Comparison of ENCODE assay signal across 18 cellular contexts in the genomic region with DNA sequence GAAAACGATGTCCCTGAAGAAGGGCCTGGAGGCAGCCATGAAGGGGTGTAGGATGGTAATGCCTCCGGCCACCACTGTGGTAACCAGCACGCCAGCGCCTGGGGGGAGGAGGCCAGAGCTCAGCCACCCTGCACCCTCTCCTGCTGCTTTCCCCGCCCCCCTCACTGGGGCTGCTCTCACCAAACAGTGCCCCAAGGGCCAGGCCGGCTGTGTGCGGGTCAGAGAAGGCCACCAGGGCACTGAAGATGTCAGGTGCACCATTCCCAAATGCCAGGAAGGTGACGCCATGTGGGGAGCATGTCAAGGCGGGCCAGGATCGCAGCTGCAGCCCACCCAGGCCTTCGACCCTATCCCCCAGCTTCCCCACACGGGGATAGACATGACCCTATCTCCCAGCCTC. TPM values are rescaled to one million over a fixed set of nuclear protein-coding genes. Genes with fewer than 3 reads are reported as not detected.
A peak's percentile ranks its signal among the peaks of the same experiment; 100 is the strongest.
DNase-seq lines count a peak whose midpoint lies in the region; ATAC-seq, FAIRE-seq and TF ChIP-seq lines count a peak whose summit lies in the region.
"Had no signal": no experiment of that assay in that cellular context is flagged by ENCODE, and none has a peak within 500 bp of the region (broad histone marks: within the 10 kb centered on the region; RNA-seq: fewer than 3 reads in every experiment).

No MANE protein-coding gene starts in this region.

- no peaks in the 10 kb centered on the region for H3K4me1 Mint-ChIP-seq in endodermal cell
- peaks cover 13% of the 10 kb centered on the region for H3K4me1 Mint-ChIP-seq in stimulated activated effector memory CD8-positive, alpha-beta T cell treated with anti-CD3 and anti-CD28 coated beads, Interleukin-12 subunit alpha, Interleukin-12 subunit beta, amount 100 ng/mL, for 72 hours
- H3K4me1 Mint-ChIP-seq in CD8-positive, alpha-beta memory T cell = peaks cover 2 to 13% (median 5%) of the 10 kb centered on the region in 3 donors

- H3K36me3 ChIP-seq in K562 (ENCODE audit: control insufficient read depth, insufficient read depth, low read length) = peaks cover 60% of the 10 kb centered on the region
- H3K36me3 ChIP-seq in endodermal cell (ENCODE audit: control insufficient read depth, insufficient read depth, low read length) = peaks cover 10% of the 10 kb centered on the region
- peaks cover 40% of the 10 kb centered on the region for H3K36me3 ChIP-seq in CD8-positive, alpha-beta memory T cell (ENCODE audit: insufficient read depth, low read length)

- TF ChIP-seq CTCF in K562 (IDR thresholded peaks at IDR 0.05 in 2 of 3, conservative IDR thresholded peaks at IDR 0.05 in 1 of 3; ENCODE audit: insufficient read depth in 2 of 3, low read depth in 1 of 3, low read length in 3 of 3) = no peak
- no peak for TF ChIP-seq CTCF in endodermal cell (conservative IDR thresholded peaks at IDR 0.05)

- H3K4me1 ChIP-seq in K562 (replicated peaks in 1 of 2; ENCODE audit: control insufficient read depth in 2 of 2, insufficient read depth in 2 of 2, low read length in 2 of 2) (peaks cover 2 to 8% of the 10 kb centered on the region in 2 experiments; a peak in 3 of 5 replicates), endodermal cell (ENCODE audit: control insufficient read depth, insufficient read depth, low read length) (no peaks in the 10 kb centered on the region)
- no peaks in the 10 kb centered on the region for H3K4me1 ChIP-seq in CD8-positive, alpha-beta memory T cell (ENCODE audit: insufficient read depth, low read length)

- H3K27me3 ChIP-seq in K562 (ENCODE audit: control insufficient read depth in 2 of 2, insufficient read depth in 2 of 2, low read length in 2 of 2) = no peaks in the 10 kb centered on the region
- H3K27me3 ChIP-seq in endodermal cell (ENCODE audit: control insufficient read depth, insufficient read depth, low read length, poor library complexity, severe bottlenecking) = no peaks in the 10 kb centered on the region
- no peaks in the 10 kb centered on the region for H3K27me3 ChIP-seq in CD8-positive, alpha-beta memory T cell (ENCODE audit: insufficient read depth, low read length, poor library complexity, severe bottlenecking)

- H3K9ac ChIP-seq in K562 (ENCODE audit: insufficient read depth in 1 of 2, low read depth in 2 of 2, low read length in 2 of 2) (no peak overlapping the region), endodermal cell (ENCODE audit: extremely low read depth, low read length, poor library complexity, severe bottlenecking) (no peak overlapping the region)
- H3K9ac ChIP-seq: GM23248 had no signal

- H3K27ac ChIP-seq in K562 (ENCODE audit: extremely low read depth, low read depth, low read length) = no peak overlapping the region
- no peak overlapping the region for H3K27ac ChIP-seq in endodermal cell (ENCODE audit: low read depth, low read length)
- no peak overlapping the region for H3K27ac ChIP-seq in CD8-positive, alpha-beta memory T cell (ENCODE audit: low read depth, low read length)
- H3K27ac ChIP-seq: GM23248 had no signal

- H3K9me3 ChIP-seq in K562 (replicated peaks; ENCODE audit: control insufficient read depth, insufficient read depth, low read depth, low read length) (no peaks in the 10 kb centered on the region), endodermal cell (ENCODE audit: control insufficient read depth, low read length) (peaks cover 5% of the 10 kb centered on the region)
- H3K9me3 ChIP-seq in CD8-positive, alpha-beta memory T cell (ENCODE audit: low read length) = no peaks in the 10 kb centered on the region

- no peaks in the 10 kb centered on the region for H3K27me3 Mint-ChIP-seq in endodermal cell (ENCODE audit: insufficient read depth)
- H3K27me3 Mint-ChIP-seq in CD8-positive, alpha-beta memory T cell = no peaks in the 10 kb centered on the region

- in situ Hi-C loops in K562 (cut with MboI) = no loop called here

- TF ChIP-seq POLR2A in K562 (conservative IDR thresholded peaks at IDR 0.05) = no peak

- H4K20me1 ChIP-seq in K562 (replicated peaks; ENCODE audit: control insufficient read depth, insufficient read depth, low read length) = no peaks in the 10 kb centered on the region

- CTCF ChIA-PET in K562 (lab: Yijun Ruan, JAX; ENCODE audit: low intra/inter-chr PET ratio) = no interaction called here
- CTCF ChIA-PET in CD8-positive, alpha-beta memory T cell (lab: Charles Lee) = no interaction called here

- H3K4me2 ChIP-seq in K562 (ENCODE audit: insufficient read depth, low read length) = no peak overlapping the region

- H3K9me3 Mint-ChIP-seq in endodermal cell = peaks cover 3% of the 10 kb centered on the region
- H3K9me3 Mint-ChIP-seq in stimulated activated effector memory CD8-positive, alpha-beta T cell treated with anti-CD3 and anti-CD28 coated beads, Interleukin-12 subunit alpha, Interleukin-12 subunit beta, amount 100 ng/mL, for 72 hours = no peaks in the 10 kb centered on the region
- H3K9me3 Mint-ChIP-seq in CD8-positive, alpha-beta memory T cell = no peaks in the 10 kb centered on the region
- H3K9me3 Mint-ChIP-seq: CD8-positive, alpha-beta T cell had no signal

- POLR2A ChIA-PET in K562 (lab: Yijun Ruan, JAX) = no interaction called here
- POLR2A ChIA-PET in CD8-positive, alpha-beta memory T cell (lab: Charles Lee) = no interaction called here

- no peak for TF ChIP-seq RAD21 in K562 (CRISPR knock-in tag; conservative IDR thresholded peaks at IDR 0.05 in 1 of 2, IDR thresholded peaks at IDR 0.05 in 1 of 2)

- DNase-seq in K562 (ENCODE audit: extremely low read depth in 1 of 4, low spot score in 3 of 4) (no peak), endodermal cell (no peak), putamen (ENCODE audit: low spot score) (no peak)
- no peak for DNase-seq in stimulated activated effector memory CD8-positive, alpha-beta T cell treated with anti-CD3 and anti-CD28 coated beads, Interleukin-12 subunit alpha, Interleukin-12 subunit beta, amount 100 ng/mL, for 72 hours (ENCODE audit: low spot score in 2 of 2)
- DNase-seq in CD8-positive, alpha-beta memory T cell = no peak
- DNase-seq: C1 segment of cervical spinal cord; CD8-positive, alpha-beta T cell; DMS 273 treated with DMSO at 0.1 percent for 48 hours; DMS79; EL; GDM1; GM23248 had no signal

- H3K27ac Mint-ChIP-seq in endodermal cell = peak overlapping the region; percentile 49
- peak overlapping the region; percentile 41 for H3K27ac Mint-ChIP-seq in stimulated activated effector memory CD8-positive, alpha-beta T cell treated with anti-CD3 and anti-CD28 coated beads, Interleukin-12 subunit alpha, Interleukin-12 subunit beta, amount 100 ng/mL, for 72 hours
- no peak overlapping the region for H3K27ac Mint-ChIP-seq in CD8-positive, alpha-beta memory T cell
- H3K27ac Mint-ChIP-seq: CD8-positive, alpha-beta T cell had no signal

- no peak overlapping the region for H3K4me3 Mint-ChIP-seq in endodermal cell
- no peak overlapping the region for H3K4me3 Mint-ChIP-seq in stimulated activated effector memory CD8-positive, alpha-beta T cell treated with anti-CD3 and anti-CD28 coated beads, Interleukin-12 subunit alpha, Interleukin-12 subunit beta, amount 100 ng/mL, for 72 hours
- H3K4me3 Mint-ChIP-seq in CD8-positive, alpha-beta memory T cell = no peak overlapping the region
- H3K4me3 Mint-ChIP-seq: CD8-positive, alpha-beta T cell had no signal

- no peaks in the 10 kb centered on the region for H3K9me1 ChIP-seq in K562 (ENCODE audit: control insufficient read depth, insufficient read depth, low read length)

- H3K79me2 ChIP-seq in K562 (ENCODE audit: control insufficient read depth, insufficient read depth, low read length) = no peaks in the 10 kb centered on the region

- no TSS peak for BruUV-seq in K562 (replicated peaks; lab: Mats Ljungman, UMichigan)

- ATAC-seq in K562 (no peak), HG03097 (IDR thresholded peaks at IDR 0.05; ENCODE audit: low FRiP score, unreplicated experiment) (no peak)
- no peak for ATAC-seq in stimulated activated effector memory CD8-positive, alpha-beta T cell treated with anti-CD3 and anti-CD28 coated beads, Interleukin-12 subunit alpha, Interleukin-12 subunit beta, amount 100 ng/mL, for 72 hours
- ATAC-seq: CD8-positive, alpha-beta T cell; GM12878; HCT116 had no signal

- peaks cover 23% of the 10 kb centered on the region for H3K36me3 Mint-ChIP-seq in endodermal cell (ENCODE audit: low read depth)
- peaks cover 36% of the 10 kb centered on the region for H3K36me3 Mint-ChIP-seq in stimulated activated effector memory CD8-positive, alpha-beta T cell treated with anti-CD3 and anti-CD28 coated beads, Interleukin-12 subunit alpha, Interleukin-12 subunit beta, amount 100 ng/mL, for 72 hours
- H3K36me3 Mint-ChIP-seq in CD8-positive, alpha-beta memory T cell = peaks cover 24 to 76% (median 29%) of the 10 kb centered on the region in 3 donors

- TF ChIP-seq EP300 in K562 (IDR thresholded peaks at IDR 0.05; ENCODE audit: low read length) = no peak

- no peak for FAIRE-seq in K562 (lab: Jason Lieb, UNC)
- FAIRE-seq: D721Med, GM12878, GM19239, H54 had no signal

- intact Hi-C loops in K562 (cut with micrococcal nuclease) = no loop called here

- H2AFZ ChIP-seq in K562 (ENCODE audit: low read depth, low read length) = no peak overlapping the region
- H2AFZ ChIP-seq: GM23248 had no signal

- H3K4me3 ChIP-seq in K562 = no peak overlapping the region
- no peak overlapping the region for H3K4me3 ChIP-seq in endodermal cell (ENCODE audit: low read length)
- no peak overlapping the region for H3K4me3 ChIP-seq in CD8-positive, alpha-beta memory T cell (ENCODE audit: low read length)
- H3K4me3 ChIP-seq: GM12878, GM23248 had no signal

- WGBS in K562 (ENCODE audit: insufficient coverage, low coverage, missing lambda C conversion rate) = 90% methylated on average over 11 of the region's 12 CpGs
- WGBS in endodermal cell (ENCODE audit: insufficient coverage in 1 of 2, insufficient read length in 1 of 2), 2 experiments = 73 to 80% methylated on average over 3 to 12 of the region's 12 CpGs

RNA-seq across cellular contexts. Expression of gene SLC8B1, which starts 14.5 kb away (rescaled TPM):
- 58.8 and 108 TPM in 2 replicates for total RNA-seq in K562 (2011; cell fraction: chromatin; rRNA removed; ENCODE audit: low replicate concordance)
- total RNA-seq in K562 (2011; cell fraction: nucleolus; rRNA removed) = 66.5 and 71.5 TPM in 2 replicates
- total RNA-seq in K562 (2011; cell fraction: nucleoplasm; rRNA removed) = 58.5 and 61.2 TPM in 2 replicates
- total RNA-seq in K562 (2014; rRNA removed) (18.5 and 26.3 TPM in 2 replicates), K562 (2014; rRNA removed; fragmentation: Illumina TruSeq; extraction: Trizol) (12.6 and 18.1 TPM in 2 replicates), K562 (2015; rRNA removed; fragmentation: Illumina TruSeq; extraction: Trizol) (21.0 and 21.2 TPM in 2 replicates), K562 (2021) (31.8 and 34.1 TPM in 2 replicates), endodermal cell (1 to 10 TPM; 6.9 to 9.1 TPM)
- polyA plus RNA-seq in K562 (2011; rRNA removed) (18.2 and 25.0 TPM in 2 replicates), K562 (2014; fragmentation: Illumina TruSeq; extraction: Trizol) (23.0 and 24.1 TPM in 2 replicates), K562 (2014; fragmentation: Nextera tagmentation; extraction: Ambion mirVana) (under 1 TPM; 0.86 to 0.87 TPM), K562 (2014; rRNA removed) (25.2 and 26.5 TPM in 2 replicates)
- 35.8 and 50.0 TPM in 2 replicates for polyA plus RNA-seq in K562 (2011; cell fraction: cytosol; rRNA removed)
- 70.2 and 99.8 TPM in 2 replicates for polyA plus RNA-seq in K562 (2011; cell fraction: nucleus; rRNA removed)
- 20.5 and 24.5 TPM in 2 replicates for polyA plus RNA-seq in K562 (2012)
- polyA minus RNA-seq in K562 (2011; rRNA and poly(A)+ RNA removed) = 19.1 and 29.2 TPM in 2 replicates
- 18.6 and 20.4 TPM in 2 replicates for polyA minus RNA-seq in K562 (2011; cell fraction: cytosol; rRNA and poly(A)+ RNA removed)
- polyA minus RNA-seq in K562 (2011; cell fraction: nucleus; rRNA and poly(A)+ RNA removed) = 27.6 and 36.0 TPM in 2 replicates
- polyA plus RNA-seq in endodermal cell (2013, experiment 1 of 2) = 8.2 TPM
- 8.4 TPM for polyA plus RNA-seq in endodermal cell (2013, experiment 2 of 2)
- 10 to 100 TPM; 14.9 to 16.8 TPM for total RNA-seq in CD8-positive, alpha-beta memory T cell
- polyA plus RNA-seq in CD8-positive, alpha-beta memory T cell = 26.8 TPM

RNA-seq across cellular contexts. Expression of gene PLBD2, which starts 38.0 kb away (rescaled TPM):
- 26.2 and 43.8 TPM in 2 replicates for total RNA-seq in K562 (2011; cell fraction: chromatin; rRNA removed; ENCODE audit: low replicate concordance)
- total RNA-seq in K562 (2011; cell fraction: nucleolus; rRNA removed) = 42.6 and 46.5 TPM in 2 replicates
- 41.1 and 61.7 TPM in 2 replicates for total RNA-seq in K562 (2011; cell fraction: nucleoplasm; rRNA removed)
- total RNA-seq in K562 (2014; rRNA removed) (7.2 and 9.1 TPM in 2 replicates), K562 (2014; rRNA removed; fragmentation: Illumina TruSeq; extraction: Trizol) (1.3 and 2.4 TPM in 2 replicates), K562 (2015; rRNA removed; fragmentation: Illumina TruSeq; extraction: Trizol) (4.1 and 4.4 TPM in 2 replicates), K562 (2021) (33.1 and 37.4 TPM in 2 replicates), endodermal cell (10 to 100 TPM; 19.6 to 27.6 TPM)
- polyA plus RNA-seq in K562 (2011; rRNA removed) (5.5 and 7.8 TPM in 2 replicates), K562 (2014; fragmentation: Illumina TruSeq; extraction: Trizol) (31.3 and 33.7 TPM in 2 replicates), K562 (2014; fragmentation: Nextera tagmentation; extraction: Ambion mirVana) (1 to 10 TPM; 5.0 to 6.0 TPM), K562 (2014; rRNA removed) (16.4 and 17.6 TPM in 2 replicates)
- 11.4 and 15.3 TPM in 2 replicates for polyA plus RNA-seq in K562 (2011; cell fraction: cytosol; rRNA removed)
- 8.5 and 11.2 TPM in 2 replicates for polyA plus RNA-seq in K562 (2011; cell fraction: nucleus; rRNA removed)
- 18.7 and 28.0 TPM in 2 replicates for polyA plus RNA-seq in K562 (2012)
- 7.4 and 11.0 TPM in 2 replicates for polyA minus RNA-seq in K562 (2011; rRNA and poly(A)+ RNA removed)
- 21.5 and 26.5 TPM in 2 replicates for polyA minus RNA-seq in K562 (2011; cell fraction: cytosol; rRNA and poly(A)+ RNA removed)
- 6.9 and 7.3 TPM in 2 replicates for polyA minus RNA-seq in K562 (2011; cell fraction: nucleus; rRNA and poly(A)+ RNA removed)
- 25.2 TPM for polyA plus RNA-seq in endodermal cell (2013, experiment 1 of 2)
- 24.0 TPM for polyA plus RNA-seq in endodermal cell (2013, experiment 2 of 2)
- total RNA-seq in CD8-positive, alpha-beta memory T cell = 10 to 100 TPM; 19.5 to 20.7 TPM
- polyA plus RNA-seq in CD8-positive, alpha-beta memory T cell = 10.0 TPM

Comparison
In these comparisons a context has a peak if more than half of its experiments do, and no peak if none do; other contexts are left out.
1. H3K27ac Mint-ChIP-seq: peak in endodermal cell (single experiment) and stimulated activated effector memory CD8-positive, alpha-beta T cell treated with anti-CD3 and anti-CD28 coated beads, Interleukin-12 subunit alpha, Interleukin-12 subunit beta, amount 100 ng/mL, for 72 hours (single experiment); none in CD8-positive, alpha-beta memory T cell (0 of 8).